In the genomic region with DNA sequence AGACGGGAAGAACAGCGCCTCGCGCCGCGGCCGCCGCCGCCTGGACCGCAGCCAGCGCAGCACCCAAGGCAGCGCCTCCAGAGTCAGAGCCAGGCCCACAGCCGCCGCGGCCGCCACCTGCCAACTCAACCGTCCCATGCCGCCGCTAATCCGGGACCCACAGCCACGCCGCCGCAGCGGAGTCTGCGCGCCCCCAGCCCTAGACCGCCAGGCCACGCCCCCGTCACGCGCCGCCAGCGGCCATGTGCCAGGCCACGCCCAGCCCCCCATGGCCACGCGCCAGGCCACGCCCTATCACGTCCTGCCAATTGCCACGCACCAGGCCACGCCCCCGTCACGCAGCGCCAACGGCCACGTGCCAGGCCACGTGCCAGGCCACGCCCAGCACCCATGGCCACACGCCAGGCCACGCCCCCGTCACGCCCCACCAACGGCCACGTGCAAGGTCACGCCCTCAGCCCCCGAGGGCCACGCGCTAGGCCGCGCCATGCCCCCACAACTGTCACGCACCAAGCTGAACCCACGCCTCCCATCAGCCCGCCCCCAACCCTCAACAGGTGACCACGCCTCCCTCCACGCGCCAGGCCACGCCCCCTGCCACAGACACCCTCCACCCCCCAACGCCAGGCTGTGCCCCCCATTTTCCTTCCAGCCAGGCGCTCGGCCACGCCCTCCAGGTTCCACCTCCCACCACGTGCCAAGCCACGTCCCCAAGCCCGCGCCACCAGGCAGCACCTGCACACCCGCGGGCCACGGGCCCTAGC, we compare ENCODE assay signal across 8 cellular contexts. TPM values are rescaled to one million over a fixed set of nuclear protein-coding genes. Genes with fewer than 3 reads are reported as not detected.
DNase-seq lines count a peak whose midpoint lies in the region; ATAC-seq and TF ChIP-seq lines count a peak whose summit lies in the region.

A gene with protein sequence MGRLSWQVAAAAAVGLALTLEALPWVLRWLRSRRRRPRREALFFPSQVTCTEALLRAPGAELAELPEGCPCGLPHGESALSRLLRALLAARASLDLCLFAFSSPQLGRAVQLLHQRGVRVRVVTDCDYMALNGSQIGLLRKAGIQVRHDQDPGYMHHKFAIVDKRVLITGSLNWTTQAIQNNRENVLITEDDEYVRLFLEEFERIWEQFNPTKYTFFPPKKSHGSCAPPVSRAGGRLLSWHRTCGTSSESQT (minus strand): TSS at position 185 of the 764 bp plus-strand sequence. CDS start 47 bp downstream, at position 138.

- TF ChIP-seq POLR2A in GM15510 (IDR thresholded peaks at IDR 0.05; ENCODE audit: borderline replicate concordance, extremely low read depth, insufficient read length): peak; percentile 64

- WGBS in lung, 2 donors: 17 to 38% methylated on average over 44 to 77 of the region's 77 CpGs

- H3K9me3 ChIP-seq in lung (ENCODE audit: control insufficient read depth in 2 of 2, insufficient read depth in 1 of 2, low read length in 1 of 2): peaks cover 0 to 2% of the 10 kb centered on the region in 2 donors

- H3K4me3 ChIP-seq in lung: peak within 1 kb of the TSS; percentile 54

- H3K36me3 ChIP-seq in lung (ENCODE audit: control insufficient read depth in 2 of 2, insufficient read depth in 2 of 2, low read length in 2 of 2): peaks cover 0 to 11% of the 10 kb centered on the region in 2 donors

- DNase-seq in NCI-H446 treated with DMSO at 0.1 percent for 48 hours (lab: John Stamatoyannopoulos, UW) (peak; percentile 31), caudate nucleus (lab: John Stamatoyannopoulos, UW) (peak in 55 of 61 donors; percentile 17 to 98 (median 68)), lung (ENCODE audit: low spot score) (peak; percentile 86), superior temporal gyrus (ENCODE audit: extremely low spot score) (no peak)
- peak; percentile 83 to 88 for DNase-seq in stimulated activated CD8-positive, alpha-beta memory T cell treated with anti-CD3 and anti-CD28 coated beads, Interleukin-2, amount 100 ng/mL, for 48 hours (ENCODE audit: low read depth in 2 of 2)

- H3K27ac ChIP-seq in caudate nucleus (ENCODE audit: low read depth, low read length): peak within 1 kb of the TSS; percentile 91
- H3K27ac ChIP-seq in lung (ENCODE audit: low read depth in 1 of 2, low read length in 1 of 2): peak within 1 kb of the TSS; percentile 64 to 90

- no peaks in the 10 kb centered on the region for H3K27me3 ChIP-seq in lung (ENCODE audit: control insufficient read depth, insufficient read depth)

- ATAC-seq in HG02981 (IDR thresholded peaks at IDR 0.05; ENCODE audit: unreplicated experiment) (peak; percentile 51), lung (ENCODE audit: insufficient read depth, low FRiP score) (peak; percentile 70)
- peak; percentile 65 to 71 for ATAC-seq in activated CD4-positive, CD25-positive, alpha-beta regulatory T cell treated with anti-CD3 and anti-CD28 coated beads, Interleukin-2, amount 50 U/mL, for 24 hours

- peaks cover 0 to 27% of the 10 kb centered on the region in 2 donors for H3K4me1 ChIP-seq in lung (ENCODE audit: control insufficient read depth in 2 of 2, insufficient read depth in 2 of 2, low read length in 2 of 2)

- TF ChIP-seq CTCF in lung (IDR thresholded peaks at IDR 0.05; ENCODE audit: control extremely low read depth, extremely low read depth): no peak

RNA-seq across cellular contexts. Expression of the gene that starts here (rescaled TPM):
- 1 to 10 TPM; 6.2 to 7.7 TPM for total RNA-seq in lung
- 1 to 10 TPM; 3.2 to 4.2 TPM for polyA plus RNA-seq in lung
